Comparison of ENCODE assay signal across 9 cellular contexts in genomic region chr4:80058740-80059139, GRCh38.
DNase-seq lines count a peak whose midpoint lies in the region; ATAC-seq lines count a peak whose summit lies in the region.
"Had no signal": no experiment of that assay in that cellular context is flagged by ENCODE, and none has a peak within 500 bp of the region (broad histone marks: within the 10 kb centered on the region; RNA-seq: fewer than 3 reads in every experiment).

No MANE protein-coding gene starts in this region.

- peak; percentile 98 for ATAC-seq in GM18868 (IDR thresholded peaks at IDR 0.05; ENCODE audit: unreplicated experiment)
- ATAC-seq in HG03060 (IDR thresholded peaks at IDR 0.05; ENCODE audit: low read depth, unreplicated experiment): peak; percentile 99
- ATAC-seq: body of pancreas had no signal

- DNase-seq in AG08395 (ENCODE audit: low spot score) (peak; percentile 17), SIG-M5 (lab: John Stamatoyannopoulos, UW) (peak; percentile 94), germinal center (ENCODE audit: low spot score) (peak; percentile 54), DMS79 treated with DMSO at 0.1 percent for 48 hours (lab: John Stamatoyannopoulos, UW) (no peak), HK-2 (ENCODE audit: unreplicated experiment) (no peak), putamen (ENCODE audit: low spot score) (no peak)

Comparison
In these comparisons a context has a peak if more than half of its experiments do, and no peak if none do; other contexts are left out.
1. DNase-seq: peak in AG08395 (single experiment), SIG-M5 (single experiment) and germinal center (single experiment); none in DMS79 treated with DMSO at 0.1 percent for 48 hours (single experiment), HK-2 (single experiment) and putamen (single experiment).